Comparison of ENCODE assay signal across 17 cellular contexts in the genomic region with DNA sequence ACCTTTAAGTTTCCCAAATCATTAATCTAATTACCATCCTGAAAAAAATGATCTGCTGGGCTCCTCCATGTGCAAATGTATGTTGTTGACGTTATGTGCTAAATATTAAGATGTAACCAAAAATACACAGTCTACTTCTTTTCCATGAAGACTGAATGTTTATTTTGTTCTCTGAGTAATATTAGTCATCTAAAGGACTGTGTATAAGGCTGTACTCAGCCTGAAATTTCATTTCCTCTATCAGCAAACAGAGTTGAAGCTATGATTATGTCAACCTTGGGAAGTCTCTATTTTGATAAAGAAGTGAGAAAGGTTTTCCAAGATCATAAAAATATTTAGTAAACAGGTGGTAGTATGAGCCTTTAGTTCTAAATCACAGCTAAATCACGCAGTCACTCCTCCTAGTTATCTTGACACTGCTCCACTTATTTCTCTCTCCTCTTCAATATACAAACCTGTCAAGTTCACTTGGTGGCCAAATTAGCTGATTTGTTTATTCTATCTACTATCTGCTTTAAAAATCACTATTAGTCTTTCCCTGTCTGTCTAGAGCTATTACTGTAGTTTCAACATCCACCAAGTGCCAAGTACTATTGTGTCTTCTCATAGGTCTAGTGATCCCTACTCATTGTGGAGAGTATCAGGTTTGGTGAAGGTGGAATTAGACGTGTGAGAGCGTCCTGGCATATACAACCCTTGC.
DNase-seq lines count a peak whose midpoint lies in the region; ATAC-seq and TF ChIP-seq lines count a peak whose summit lies in the region.
"Had no signal": no experiment of that assay in that cellular context is flagged by ENCODE, and none has a peak within 500 bp of the region (broad histone marks: within the 10 kb centered on the region; RNA-seq: fewer than 3 reads in every experiment).

No MANE protein-coding gene starts in this region.

- H3K36me3 Mint-ChIP-seq in natural killer cell treated with Interleukin-12 subunit alpha and Interleukin-12 subunit beta and Interleukin-15 and Interleukin-18, amount 100 ng/mL, for 72 hours = no peaks in the 10 kb centered on the region
- H3K36me3 Mint-ChIP-seq: brain had no signal

- peaks cover 9% of the 10 kb centered on the region for H3K9me3 Mint-ChIP-seq in natural killer cell treated with Interleukin-12 subunit alpha and Interleukin-12 subunit beta and Interleukin-15 and Interleukin-18, amount 100 ng/mL, for 72 hours

- TF ChIP-seq CTCF in fibroblast of villous mesenchyme (IDR thresholded peaks at IDR 0.05; ENCODE audit: insufficient read depth, low read depth, low read length) (no peak), thoracic aorta (IDR thresholded peaks at IDR 0.05) (no peak)

- no peak overlapping the region for H3K9ac ChIP-seq in adipocyte (ENCODE audit: low read length)

- H3K36me3 ChIP-seq in adipocyte (ENCODE audit: control insufficient read depth, insufficient read depth, low read length, severe bottlenecking) (no peaks in the 10 kb centered on the region), thoracic aorta (no peaks in the 10 kb centered on the region)
- H3K36me3 ChIP-seq: gastrocnemius medialis, MG63 had no signal

- H3K27ac ChIP-seq in thoracic aorta = peak overlapping the region; percentile 50 to 70
- H3K27ac ChIP-seq: gastrocnemius medialis, RWPE1 had no signal

- H3K4me1 ChIP-seq in adipocyte (ENCODE audit: control insufficient read depth, insufficient read depth, low read length) (no peaks in the 10 kb centered on the region), thoracic aorta (ENCODE audit: control insufficient read depth in 1 of 2, low read depth in 2 of 2) (peaks cover 21 to 46% of the 10 kb centered on the region in 2 donors)

- ATAC-seq in thoracic aorta (ENCODE audit: insufficient number of reproducible peaks, low FRiP score, low read depth) (no peak), GM19035 (IDR thresholded peaks at IDR 0.05; ENCODE audit: unreplicated experiment) (no peak)
- no peak for ATAC-seq in natural killer cell treated with Interleukin-12 subunit alpha and Interleukin-12 subunit beta and Interleukin-15 and Interleukin-18, amount 100 ng/mL, for 72 hours
- ATAC-seq: gastrocnemius medialis, T-helper 17 cell had no signal

- H3K27ac Mint-ChIP-seq in natural killer cell treated with Interleukin-12 subunit alpha and Interleukin-12 subunit beta and Interleukin-15 and Interleukin-18, amount 100 ng/mL, for 72 hours = no peak overlapping the region
- H3K27ac Mint-ChIP-seq: brain, T-helper 17 cell had no signal

- peaks cover 17 to 31% of the 10 kb centered on the region in 2 donors for H3K27me3 Mint-ChIP-seq in natural killer cell treated with Interleukin-12 subunit alpha and Interleukin-12 subunit beta and Interleukin-15 and Interleukin-18, amount 100 ng/mL, for 72 hours
- H3K27me3 Mint-ChIP-seq: brain had no signal

- H3K4me1 Mint-ChIP-seq in natural killer cell treated with Interleukin-12 subunit alpha and Interleukin-12 subunit beta and Interleukin-15 and Interleukin-18, amount 100 ng/mL, for 72 hours (ENCODE audit: low read depth in 2 of 2) = no peaks in the 10 kb centered on the region
- H3K4me1 Mint-ChIP-seq: brain had no signal

- DNase-seq in HT1080 (ENCODE audit: low read depth) (peak; percentile 61), adipocyte (ENCODE audit: low read depth) (peak; percentile 49), fibroblast of villous mesenchyme (ENCODE audit: low read depth) (peak; percentile 41), thoracic aorta (ENCODE audit: low spot score) (no peak), NCI-H345 treated with DMSO at 0.1 percent for 48 hours (lab: John Stamatoyannopoulos, UW; ENCODE audit: unreplicated experiment) (no peak)
- no peak for DNase-seq in natural killer cell treated with Interleukin-12 subunit alpha and Interleukin-12 subunit beta and Interleukin-15 and Interleukin-18, amount 100 ng/mL, for 72 hours (ENCODE audit: low spot score)
- DNase-seq: activated naive CD4-positive, alpha-beta T cell; DMS79 treated with DMSO at 0.1 percent for 48 hours; effector CD8-positive, alpha-beta T cell; gastrocnemius medialis; GOT3; MG63; NCI-H2081 treated with DMSO at 0.1 percent for 48 hours; T-helper 17 cell had no signal

- no peaks in the 10 kb centered on the region for H3K9me3 ChIP-seq in adipocyte (ENCODE audit: control insufficient read depth, low read length)
- no peaks in the 10 kb centered on the region for H3K9me3 ChIP-seq in thoracic aorta
- H3K9me3 ChIP-seq: gastrocnemius medialis, MG63 had no signal

- H3K4me3 ChIP-seq in adipocyte (ENCODE audit: low read length) = no peak overlapping the region
- H3K4me3 ChIP-seq in fibroblast of villous mesenchyme (ENCODE audit: low read depth, low read length) = no peak overlapping the region
- no peak overlapping the region for H3K4me3 ChIP-seq in thoracic aorta
- H3K4me3 ChIP-seq: gastrocnemius medialis, MG63 had no signal

- H3K27me3 ChIP-seq in adipocyte (replicated peaks; ENCODE audit: control insufficient read depth, insufficient read depth, low read length) = no peaks in the 10 kb centered on the region
- no peaks in the 10 kb centered on the region for H3K27me3 ChIP-seq in thoracic aorta (replicated peaks; ENCODE audit: insufficient read depth)
- H3K27me3 ChIP-seq: gastrocnemius medialis, MG63 had no signal

- no peak overlapping the region for H3K4me3 Mint-ChIP-seq in natural killer cell treated with Interleukin-12 subunit alpha and Interleukin-12 subunit beta and Interleukin-15 and Interleukin-18, amount 100 ng/mL, for 72 hours
- H3K4me3 Mint-ChIP-seq: brain, T-helper 17 cell had no signal

Comparison
In these comparisons a context has a peak if more than half of its experiments do, and no peak if none do; other contexts are left out.
1. DNase-seq: peak in HT1080 (single experiment), adipocyte (single experiment) and fibroblast of villous mesenchyme (single experiment); none in thoracic aorta (single experiment), natural killer cell treated with Interleukin-12 subunit alpha and Interleukin-12 subunit beta and Interleukin-15 and Interleukin-18, amount 100 ng/mL, for 72 hours (single experiment) and NCI-H345 treated with DMSO at 0.1 percent for 48 hours (single experiment).